In genomic region chr11:106681435-106681834, GRCh38 we compare ENCODE assay signal across 16 cellular contexts.
DNase-seq lines count a peak whose midpoint lies in the region; ATAC-seq and TF ChIP-seq lines count a peak whose summit lies in the region.
"Had no signal": no experiment of that assay in that cellular context is flagged by ENCODE, and none has a peak within 500 bp of the region (broad histone marks: within the 10 kb centered on the region; RNA-seq: fewer than 3 reads in every experiment).

No MANE protein-coding gene starts in this region.

- TF ChIP-seq CTCF in retinal pigment epithelial cell (conservative IDR thresholded peaks at IDR 0.05; ENCODE audit: low read depth, low read length), result no peak

- DNase-seq in EH (ENCODE audit: low read depth) (peak; percentile 3), HCEC 1CT (peak; percentile 13), retinal pigment epithelial cell (ENCODE audit: low read depth) (peak; percentile 56), GM19240 (ENCODE audit: insufficient read length, low spot score) (no peak)
- DNase-seq in stimulated activated CD4-positive, alpha-beta T cell treated with anti-CD3 and anti-CD28 coated beads, Interleukin-12 subunit alpha, Interleukin-12 subunit beta, amount 100 ng/mL, for 4 hours, result no peak
- no peak for DNase-seq in activated T-cell treated with anti-CD3 and anti-CD28 coated beads, Interleukin-2, amount 50 U/mL, for 1 hour
- DNase-seq: Caco-2; CD4-positive, CD25-positive, alpha-beta regulatory T cell; CD8-positive, alpha-beta T cell; DMS153; DND-41; H9; HFFc6 had no signal

- peak; percentile 72 for ATAC-seq in SK-N-SH treated with all-trans-retinoic acid at 6 μM for 48 hours
- ATAC-seq: CD8-positive, alpha-beta T cell; GM23338 had no signal

- H3K4me3 ChIP-seq in retinal pigment epithelial cell (ENCODE audit: low read length), result no peak overlapping the region
- H3K4me3 ChIP-seq: BLaER1, GM23338 had no signal

TF ChIP-seq in SK-N-SH treated with all-trans-retinoic acid at 6 μM for 48 hours, 23 proteins besides CTCF, POLR2A, EP300 and RAD21:
- TF ChIP-seq TOX (CRISPR knock-in tag; IDR thresholded peaks at IDR 0.05; ENCODE audit: borderline replicate concordance), result peak; percentile 43; the same call in 1 of the 2 replicates
- TF ChIP-seq SNAI2 (CRISPR knock-in tag; IDR thresholded peaks at IDR 0.05), result no peak

Comparison
In these comparisons a context has a peak if more than half of its experiments do, and no peak if none do; other contexts are left out.
1. DNase-seq: peak in EH (single experiment), HCEC 1CT (single experiment) and retinal pigment epithelial cell (single experiment); none in GM19240 (single experiment), stimulated activated CD4-positive, alpha-beta T cell treated with anti-CD3 and anti-CD28 coated beads, Interleukin-12 subunit alpha, Interleukin-12 subunit beta, amount 100 ng/mL, for 4 hours (single experiment) and activated T-cell treated with anti-CD3 and anti-CD28 coated beads, Interleukin-2, amount 50 U/mL, for 1 hour (single experiment).